13 cellular contexts compared by ENCODE assay signal in genomic region chr10:86642499-86642898, GRCh38. TPM values are rescaled to one million over a fixed set of nuclear protein-coding genes. Genes with fewer than 3 reads are reported as not detected.
DNase-seq lines count a peak whose midpoint lies in the region; ATAC-seq and TF ChIP-seq lines count a peak whose summit lies in the region.
"Had no signal": no experiment of that assay in that cellular context is flagged by ENCODE, and none has a peak within 500 bp of the region (broad histone marks: within the 10 kb centered on the region; RNA-seq: fewer than 3 reads in every experiment).

No MANE protein-coding gene starts in this region.

- H3K9me3 ChIP-seq in PC-3 (ENCODE audit: low read length) = no peaks in the 10 kb centered on the region

- no peaks in the 10 kb centered on the region for H3K9me2 ChIP-seq in PC-3 (replicated peaks; ENCODE audit: low read length)

- no peaks in the 10 kb centered on the region for H3F3A ChIP-seq in PC-3 (ENCODE audit: low read length, unreplicated experiment)

- no peak overlapping the region for H3K9ac ChIP-seq in PC-3 (ENCODE audit: low read length)

- no peak overlapping the region for H3K27ac ChIP-seq in PC-3 (ENCODE audit: low read length)

- H4K20me1 ChIP-seq in PC-3 (ENCODE audit: low read length) = no peaks in the 10 kb centered on the region

- H3K4me3 ChIP-seq in PC-3 (ENCODE audit: low read length) = no peak overlapping the region
- H3K4me3 ChIP-seq: smooth muscle cell had no signal

- CTCF ChIA-PET in PC-3 (lab: Charles Lee) = no interaction called here

- no peak overlapping the region for H3K4me2 ChIP-seq in PC-3 (ENCODE audit: low read length)
- H3K4me2 ChIP-seq: smooth muscle cell had no signal

- H3K27ac Mint-ChIP-seq in immature natural killer cell = no peak overlapping the region
- H3K27ac Mint-ChIP-seq: activated naive CD8-positive, alpha-beta T cell had no signal

- no peak overlapping the region for H3K4me3 Mint-ChIP-seq in immature natural killer cell
- H3K4me3 Mint-ChIP-seq: activated naive CD8-positive, alpha-beta T cell had no signal

- H3K4me1 ChIP-seq in PC-3 (ENCODE audit: insufficient read depth, low read length) = peaks cover 11% of the 10 kb centered on the region

- intact Hi-C loops in PC-3 (cut with micrococcal nuclease) = no loop called here

- no peaks in the 10 kb centered on the region for H3K36me3 ChIP-seq in PC-3 (ENCODE audit: low read depth, low read length)

- H3K27me3 ChIP-seq in PC-3 (ENCODE audit: low read length) = no peaks in the 10 kb centered on the region

- peaks cover 0 to 6% (median 2%) of the 10 kb centered on the region in 3 donors for H3K27me3 Mint-ChIP-seq in immature natural killer cell (ENCODE audit: low read depth in 3 of 3)

- ATAC-seq in GM21423 (IDR thresholded peaks at IDR 0.05; ENCODE audit: unreplicated experiment) (peak; percentile 24), PC-3 (peak; percentile 82), HG02588 (IDR thresholded peaks at IDR 0.05; ENCODE audit: unreplicated experiment) (no peak)
- ATAC-seq: HepG2 had no signal

- H3K79me2 ChIP-seq in PC-3 (ENCODE audit: low read length) = no peaks in the 10 kb centered on the region

- no peak overlapping the region for H2AFZ ChIP-seq in PC-3 (ENCODE audit: low read length)

- no TSS peak for BruUV-seq in PC-3 (replicated peaks; lab: Mats Ljungman, UMichigan)

- POLR2A ChIA-PET in PC-3 (lab: Charles Lee; ENCODE audit: unreplicated experiment) = no interaction called here

- H3K36me3 Mint-ChIP-seq in immature natural killer cell = peaks cover 0 to 3% (median 0%) of the 10 kb centered on the region in 3 donors

- H3K4me1 Mint-ChIP-seq in immature natural killer cell = peaks cover 10 to 15% of the 10 kb centered on the region in 2 donors

- DNase-seq in AG08395 (ENCODE audit: low spot score) (peak; percentile 58), PC-3 (peak; percentile 60), hepatic stellate cell (ENCODE audit: low spot score) (peak; percentile 72), immature natural killer cell (no peak), hippocampal formation (lab: John Stamatoyannopoulos, UW) (no peak), SIG-M5 (lab: John Stamatoyannopoulos, UW) (no peak)
- DNase-seq: activated CD4-positive, alpha-beta T cell treated with anti-CD3 and anti-CD28 coated beads, Interleukin-2, amount 50 U/mL, for 4 hours; stimulated activated CD8-positive, alpha-beta memory T cell treated with anti-CD3 and anti-CD28 coated beads, Interleukin-4, amount 100 ng/mL, for 48 hours had no signal

- TF ChIP-seq CTCF in PC-3 (conservative IDR thresholded peaks at IDR 0.05; ENCODE audit: low read depth, low read length) = peak; percentile 18; the same call in 1 of the 2 replicates

- peaks cover 0 to 2% (median 0%) of the 10 kb centered on the region in 6 donors for H3K9me3 Mint-ChIP-seq in immature natural killer cell

RNA-seq across cellular contexts. Expression of gene OPN4, which starts 11.8 kb away (rescaled TPM):
- not detected in 2 replicates for total RNA-seq in PC-3 (2014; rRNA removed)
- polyA plus RNA-seq in immature natural killer cell = not detected
- total RNA-seq: HepG2, smooth muscle cell had no signal
- polyA plus RNA-seq: HepG2, smooth muscle cell had no signal

RNA-seq across cellular contexts. Expression of gene LDB3, which starts 25.8 kb away (rescaled TPM):
- 0.04 and 0.52 TPM in 2 replicates for total RNA-seq in PC-3 (2014; rRNA removed)
- polyA plus RNA-seq in immature natural killer cell = under 1 TPM in 1 of 3 donors, not detected in 2; 0.09 TPM
- total RNA-seq: HepG2 had no signal
- polyA plus RNA-seq: HepG2 had no signal

Comparison
In these comparisons a context has a peak if more than half of its experiments do, and no peak if none do; other contexts are left out.
1. DNase-seq: peak in AG08395 (single experiment), PC-3 (single experiment) and hepatic stellate cell (single experiment); none in immature natural killer cell (0 of 3), hippocampal formation (0 of 2) and SIG-M5 (single experiment).